In genomic region chr22:25488244-25489020, GRCh38 we compare ENCODE assay signal across 10 cellular contexts.
DNase-seq lines count a peak whose midpoint lies in the region; ATAC-seq, FAIRE-seq and TF ChIP-seq lines count a peak whose summit lies in the region.
"Had no signal": no experiment of that assay in that cellular context is flagged by ENCODE, and none has a peak within 500 bp of the region (broad histone marks: within the 10 kb centered on the region; RNA-seq: fewer than 3 reads in every experiment).

No MANE protein-coding gene starts in this region.

- FAIRE-seq in small intestine (lab: Jason Lieb, UNC): no peak

- CTCF ChIA-PET in CD8-positive, alpha-beta T cell (lab: Charles Lee): no interaction called here

- H3K36me3 ChIP-seq in SJSA1 (no peaks in the 10 kb centered on the region), fibroblast of lung (ENCODE audit: control insufficient read depth, insufficient read depth, low read length) (peaks cover 2% of the 10 kb centered on the region), small intestine (ENCODE audit: control insufficient read depth in 2 of 2, insufficient read depth in 2 of 2, low read length in 2 of 2) (no peaks in the 10 kb centered on the region)
- H3K36me3 ChIP-seq in CD8-positive, alpha-beta T cell (ENCODE audit: insufficient read depth, low read length): peaks cover 7% of the 10 kb centered on the region

- 5 to 20% (median 15%) methylated on average over 3 of the region's 3 CpGs for WGBS in small intestine, 3 donors

- H3K9me3 ChIP-seq in SJSA1 (replicated peaks) (no peaks in the 10 kb centered on the region), fibroblast of lung (ENCODE audit: control insufficient read depth, insufficient read depth, low read depth, low read length) (no peaks in the 10 kb centered on the region), small intestine (ENCODE audit: control insufficient read depth, low read depth) (no peaks in the 10 kb centered on the region)
- no peaks in the 10 kb centered on the region for H3K9me3 ChIP-seq in CD8-positive, alpha-beta T cell (ENCODE audit: low read length)

- no peaks in the 10 kb centered on the region for H3K79me2 ChIP-seq in fibroblast of lung (ENCODE audit: control insufficient read depth, insufficient read depth, low read length)

- H3K27ac ChIP-seq in SJSA1 (no peak overlapping the region), fibroblast of lung (ENCODE audit: insufficient read depth, low read length) (no peak overlapping the region), small intestine (ENCODE audit: low read depth in 1 of 2, low read length in 1 of 2) (no peak overlapping the region)
- H3K27ac ChIP-seq in CD8-positive, alpha-beta T cell (ENCODE audit: low read depth, low read length): no peak overlapping the region
- H3K27ac ChIP-seq: PC-9 had no signal

- H2AFZ ChIP-seq in fibroblast of lung (ENCODE audit: low read length): no peak overlapping the region
- H2AFZ ChIP-seq: PC-9 had no signal

- intact Hi-C loops in CD8-positive, alpha-beta T cell (cut with DNase I, micrococcal nuclease): no loop called here

- H3K27me3 Mint-ChIP-seq in natural killer cell treated with Interleukin-12 subunit alpha and Interleukin-12 subunit beta and Interleukin-15 and Interleukin-18, amount 100 ng/mL, for 72 hours: peaks cover 4 to 18% of the 10 kb centered on the region in 2 donors
- no peaks in the 10 kb centered on the region for H3K27me3 Mint-ChIP-seq in CD8-positive, alpha-beta T cell (ENCODE audit: low read depth)
- H3K27me3 Mint-ChIP-seq: B cell had no signal

- no peak overlapping the region for H3K27ac Mint-ChIP-seq in natural killer cell treated with Interleukin-12 subunit alpha and Interleukin-12 subunit beta and Interleukin-15 and Interleukin-18, amount 100 ng/mL, for 72 hours
- no peak overlapping the region for H3K27ac Mint-ChIP-seq in CD8-positive, alpha-beta T cell
- H3K27ac Mint-ChIP-seq: B cell had no signal

- H3K4me3 ChIP-seq in SJSA1 (no peak overlapping the region), fibroblast of lung (replicated peaks in 1 of 4; ENCODE audit: control extremely low read depth in 1 of 4, insufficient read depth in 1 of 4, low read depth in 3 of 4, low read length in 4 of 4) (no peak overlapping the region), small intestine (ENCODE audit: low read depth in 1 of 2, low read length in 2 of 2) (no peak overlapping the region)
- H3K4me3 ChIP-seq in CD8-positive, alpha-beta T cell (ENCODE audit: low read depth, low read length): no peak overlapping the region
- H3K4me3 ChIP-seq: PC-9 had no signal

- no peak for TF ChIP-seq CTCF in fibroblast of lung (conservative IDR thresholded peaks at IDR 0.05 in 1 of 2, IDR thresholded peaks at IDR 0.05 in 1 of 2; ENCODE audit: low read depth in 1 of 2, low read length in 2 of 2)
- TF ChIP-seq CTCF in CD8-positive, alpha-beta T cell (IDR thresholded peaks at IDR 0.05): no peak

- POLR2A ChIA-PET in CD8-positive, alpha-beta T cell (lab: Charles Lee): no interaction called here

- H3K27me3 ChIP-seq in SJSA1 (replicated peaks): peaks cover 20% of the 10 kb centered on the region
- no peaks in the 10 kb centered on the region for H3K27me3 ChIP-seq in fibroblast of lung (ENCODE audit: control insufficient read depth, insufficient read depth, low read length)
- H3K27me3 ChIP-seq in small intestine (ENCODE audit: control insufficient read depth in 2 of 2, insufficient read depth in 2 of 2, low read length in 2 of 2): no peaks in the 10 kb centered on the region
- no peaks in the 10 kb centered on the region for H3K27me3 ChIP-seq in CD8-positive, alpha-beta T cell (ENCODE audit: insufficient read depth, low read length)

- no peaks in the 10 kb centered on the region for H3K9me3 Mint-ChIP-seq in natural killer cell treated with Interleukin-12 subunit alpha and Interleukin-12 subunit beta and Interleukin-15 and Interleukin-18, amount 100 ng/mL, for 72 hours
- H3K9me3 Mint-ChIP-seq in CD8-positive, alpha-beta T cell: peaks cover 7% of the 10 kb centered on the region

- no peak overlapping the region for H3K4me2 ChIP-seq in fibroblast of lung (ENCODE audit: extremely low read depth, insufficient read depth, low read length)
- H3K4me2 ChIP-seq: PC-9 had no signal

- no peaks in the 10 kb centered on the region for H4K20me1 ChIP-seq in fibroblast of lung (ENCODE audit: control insufficient read depth, extremely low read depth, insufficient read depth, low read length)

- H3K9ac ChIP-seq in fibroblast of lung (ENCODE audit: insufficient read depth, low read length): no peak overlapping the region

- H3K36me3 Mint-ChIP-seq in natural killer cell treated with Interleukin-12 subunit alpha and Interleukin-12 subunit beta and Interleukin-15 and Interleukin-18, amount 100 ng/mL, for 72 hours: no peaks in the 10 kb centered on the region
- peaks cover 42% of the 10 kb centered on the region for H3K36me3 Mint-ChIP-seq in CD8-positive, alpha-beta T cell

- ATAC-seq in GM21447 (IDR thresholded peaks at IDR 0.05; ENCODE audit: unreplicated experiment): no peak
- no peak for ATAC-seq in natural killer cell treated with Interleukin-12 subunit alpha and Interleukin-12 subunit beta and Interleukin-15 and Interleukin-18, amount 100 ng/mL, for 72 hours
- ATAC-seq in CD8-positive, alpha-beta T cell: no peak

- peaks cover 0 to 20% of the 10 kb centered on the region in 2 donors for H3K4me1 Mint-ChIP-seq in natural killer cell treated with Interleukin-12 subunit alpha and Interleukin-12 subunit beta and Interleukin-15 and Interleukin-18, amount 100 ng/mL, for 72 hours (ENCODE audit: low read depth in 2 of 2)
- no peaks in the 10 kb centered on the region for H3K4me1 Mint-ChIP-seq in CD8-positive, alpha-beta T cell (ENCODE audit: low read depth)
- H3K4me1 Mint-ChIP-seq: B cell had no signal

- peaks cover 7% of the 10 kb centered on the region; the same call in 1 of the 2 replicates for H3K4me1 ChIP-seq in SJSA1 (replicated peaks)
- H3K4me1 ChIP-seq in fibroblast of lung (ENCODE audit: control insufficient read depth, extremely low read depth, insufficient read depth, low read length): peaks cover 3% of the 10 kb centered on the region
- no peaks in the 10 kb centered on the region for H3K4me1 ChIP-seq in small intestine (ENCODE audit: control insufficient read depth in 2 of 2, insufficient read depth in 1 of 2, low read depth in 1 of 2, low read length in 1 of 2)
- no peaks in the 10 kb centered on the region for H3K4me1 ChIP-seq in CD8-positive, alpha-beta T cell (ENCODE audit: insufficient read depth, low read length)

- DNase-seq in NCI-H510A treated with DMSO at 0.1 percent for 48 hours (lab: John Stamatoyannopoulos, UW): peak; percentile 49
- no peak for DNase-seq in NCI-H510A (lab: John Stamatoyannopoulos, UW)
- peak; percentile 39 to 69 for DNase-seq in SJSA1 (ENCODE audit: low read depth in 1 of 2, low spot score in 2 of 2)
- peak; percentile 56 to 88 for DNase-seq in fibroblast of lung (ENCODE audit: low read depth in 2 of 2)
- peak; percentile 58 for DNase-seq in small intestine
- DNase-seq in natural killer cell treated with Interleukin-12 subunit alpha and Interleukin-12 subunit beta and Interleukin-15 and Interleukin-18, amount 100 ng/mL, for 72 hours (ENCODE audit: low spot score): no peak
- no peak for DNase-seq in CD8-positive, alpha-beta T cell

- H3K4me3 Mint-ChIP-seq in natural killer cell treated with Interleukin-12 subunit alpha and Interleukin-12 subunit beta and Interleukin-15 and Interleukin-18, amount 100 ng/mL, for 72 hours: no peak overlapping the region
- H3K4me3 Mint-ChIP-seq in CD8-positive, alpha-beta T cell: no peak overlapping the region
- H3K4me3 Mint-ChIP-seq: B cell had no signal

Comparison
In these comparisons a context has a peak if more than half of its experiments do, and no peak if none do; other contexts are left out.
1. DNase-seq: peak in NCI-H510A treated with DMSO at 0.1 percent for 48 hours (single experiment), SJSA1 (2 of 2), fibroblast of lung (2 of 2) and small intestine (single experiment); none in NCI-H510A (single experiment), natural killer cell treated with Interleukin-12 subunit alpha and Interleukin-12 subunit beta and Interleukin-15 and Interleukin-18, amount 100 ng/mL, for 72 hours (single experiment) and CD8-positive, alpha-beta T cell (0 of 7).